26 cellular contexts compared by ENCODE assay signal in genomic region chr9:23541976-23542375, GRCh38.
"Had no signal": no experiment of that assay in that cellular context is flagged by ENCODE, and none has a peak within 500 bp of the region (broad histone marks: within the 10 kb centered on the region; RNA-seq: fewer than 3 reads in every experiment).

No MANE protein-coding gene starts in this region.

- H3K4me3 ChIP-seq: cardiac muscle cell, colonic mucosa, dorsolateral prefrontal cortex, ovary, prostate gland, suprapubic skin, tibial artery, upper lobe of right lung had no signal

- H3K27ac ChIP-seq: cardiac muscle cell, colonic mucosa, dorsolateral prefrontal cortex, neutrophil, ovary, prostate gland, suprapubic skin, tibial artery, upper lobe of right lung, VCaP had no signal

- H3K4me1 ChIP-seq: colonic mucosa, prostate gland, suprapubic skin, upper lobe of right lung had no signal

- ATAC-seq: activated CD4-positive, CD25-positive, alpha-beta regulatory T cell treated with anti-CD3 and anti-CD28 coated beads, Interleukin-2, amount 50 U/mL, for 24 hours; left ventricle myocardium superior; upper lobe of right lung had no signal

- H3K9me3 ChIP-seq: colonic mucosa, neutrophil, ovary, prostate gland, suprapubic skin, tibial artery, upper lobe of right lung had no signal

- H3K36me3 ChIP-seq: cardiac muscle cell, colonic mucosa, neutrophil, ovary, prostate gland, suprapubic skin, tibial artery, upper lobe of right lung had no signal

- DNase-seq: activated CD4-positive, alpha-beta T cell treated with anti-CD3 and anti-CD28 coated beads for 48 hours; activated CD4-positive, alpha-beta T cell treated with anti-CD3 and anti-CD28 coated beads, Interleukin-2, amount 50 U/mL, for 48 hours; activated CD8-positive, alpha-beta memory T cell treated with anti-CD3 and anti-CD28 coated beads for 24 hours; activated effector memory CD4-positive, alpha-beta T cell treated with Interleukin-2 at 50 U/mL for 16 hours; activated naive CD4-positive, alpha-beta T cell treated with Interleukin-2 at 50 U/mL for 16 hours; anterior cingulate cortex; cerebellar nuclear complex; colonic mucosa; dorsolateral prefrontal cortex; effector memory CD4-positive, alpha-beta T cell; left cardiac atrium; left ventricle myocardium superior; naive B cell; nephron progenitor cell; ovary; stimulated activated CD4-positive, alpha-beta T cell treated with anti-CD3 and anti-CD28 coated beads, Interleukin-15, amount 100 ng/mL, for 24 hours; stimulated activated CD4-positive, alpha-beta T cell treated with anti-CD3 and anti-CD28 coated beads, Interleukin-2, amount 100 ng/mL, for 24 hours; stimulated activated naive CD4-positive, alpha-beta T cell; tibial artery; upper lobe of right lung had no signal

- H3K27me3 ChIP-seq: cardiac muscle cell, colonic mucosa, dorsolateral prefrontal cortex, ovary, suprapubic skin, tibial artery, upper lobe of right lung had no signal
